Comparison of ENCODE assay signal across 19 cellular contexts in the genomic region with DNA sequence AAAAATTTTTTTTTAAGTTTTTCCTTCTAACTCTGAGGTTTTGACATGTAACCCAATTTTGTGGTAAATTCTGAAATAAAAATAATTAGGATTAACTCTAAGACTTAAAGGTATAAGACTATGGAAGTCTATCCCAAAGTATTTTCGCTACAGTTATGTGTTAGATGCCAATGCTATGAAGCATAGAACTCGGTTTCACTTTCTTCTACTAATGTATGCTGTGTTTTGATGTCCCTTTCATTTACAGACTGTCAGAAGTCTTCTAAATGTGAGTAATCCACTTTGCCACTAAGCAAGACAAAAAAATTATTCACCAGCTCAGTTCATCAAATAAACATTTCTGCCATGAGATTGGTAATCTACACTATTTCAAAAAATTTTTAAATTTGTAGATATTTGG.
DNase-seq lines count a peak whose midpoint lies in the region; ATAC-seq and TF ChIP-seq lines count a peak whose summit lies in the region.
"Had no signal": no experiment of that assay in that cellular context is flagged by ENCODE, and none has a peak within 500 bp of the region (broad histone marks: within the 10 kb centered on the region; RNA-seq: fewer than 3 reads in every experiment).

No MANE protein-coding gene starts in this region.

- no peak overlapping the region for H3K4me3 Mint-ChIP-seq in activated CD4-positive, alpha-beta T cell treated with anti-CD3 and anti-CD28 coated beads, Interleukin-2, amount 10 ng/mL, durations not matched to agents 7 days and 5 days
- H3K4me3 Mint-ChIP-seq: B cell; CD4-positive, alpha-beta T cell; GM23338 had no signal

- CTCF ChIA-PET in PC-3 (lab: Charles Lee) = no interaction called here
- CTCF ChIA-PET in activated CD4-positive, alpha-beta T cell treated with anti-CD3 and anti-CD28 coated beads, Interleukin-2, amount 10 ng/mL, durations not matched to agents 7 days and 5 days (lab: Charles Lee) = no interaction called here

- no peaks in the 10 kb centered on the region for H3K79me2 ChIP-seq in PC-3 (ENCODE audit: low read length)

- H3K27me3 Mint-ChIP-seq in activated CD4-positive, alpha-beta T cell treated with anti-CD3 and anti-CD28 coated beads, Interleukin-2, amount 10 ng/mL, durations not matched to agents 7 days and 5 days = no peaks in the 10 kb centered on the region
- H3K27me3 Mint-ChIP-seq: B cell; CD4-positive, alpha-beta T cell had no signal

- no peak for TF ChIP-seq CTCF in PC-3 (conservative IDR thresholded peaks at IDR 0.05; ENCODE audit: low read depth, low read length)

- peak overlapping the region; percentile 33 for H3K4me2 ChIP-seq in PC-3 (ENCODE audit: low read length)
- H3K4me2 ChIP-seq: GM23338 had no signal

- H3K9me3 Mint-ChIP-seq in activated CD4-positive, alpha-beta T cell treated with anti-CD3 and anti-CD28 coated beads, Interleukin-2, amount 10 ng/mL, durations not matched to agents 7 days and 5 days = no peaks in the 10 kb centered on the region

- no peaks in the 10 kb centered on the region for H3K9me2 ChIP-seq in PC-3 (replicated peaks; ENCODE audit: low read length)

- H3K36me3 ChIP-seq in PC-3 (ENCODE audit: low read depth, low read length) = no peaks in the 10 kb centered on the region
- H3K36me3 ChIP-seq: HAP-1 had no signal

- BruUV-seq in PC-3 (replicated peaks; lab: Mats Ljungman, UMichigan) = no TSS peak

- H3K36me3 Mint-ChIP-seq in activated CD4-positive, alpha-beta T cell treated with anti-CD3 and anti-CD28 coated beads, Interleukin-2, amount 10 ng/mL, durations not matched to agents 7 days and 5 days (ENCODE audit: low read depth) = no peaks in the 10 kb centered on the region

- H3K4me3 ChIP-seq in PC-3 (ENCODE audit: low read length) = no peak overlapping the region
- H3K4me3 ChIP-seq: GM12878, GM23338, HAP-1 had no signal

- H3K4me1 Mint-ChIP-seq in activated CD4-positive, alpha-beta T cell treated with anti-CD3 and anti-CD28 coated beads, Interleukin-2, amount 10 ng/mL, durations not matched to agents 7 days and 5 days = no peaks in the 10 kb centered on the region
- H3K4me1 Mint-ChIP-seq: B cell had no signal

- POLR2A ChIA-PET in PC-3 (lab: Charles Lee; ENCODE audit: unreplicated experiment) = no interaction called here
- POLR2A ChIA-PET in activated CD4-positive, alpha-beta T cell treated with anti-CD3 and anti-CD28 coated beads, Interleukin-2, amount 10 ng/mL, durations not matched to agents 7 days and 5 days (lab: Charles Lee) = no interaction called here

- no peaks in the 10 kb centered on the region for H3K27me3 ChIP-seq in PC-3 (ENCODE audit: low read length)

- no peaks in the 10 kb centered on the region for H3K9me3 ChIP-seq in PC-3 (ENCODE audit: low read length)
- H3K9me3 ChIP-seq: HAP-1 had no signal

- H3K9ac ChIP-seq in PC-3 (ENCODE audit: low read length) = no peak overlapping the region

- H3K27ac ChIP-seq in PC-3 (ENCODE audit: low read length) = no peak overlapping the region
- H3K27ac ChIP-seq: HL-60 had no signal

- no peak overlapping the region for H2AFZ ChIP-seq in PC-3 (ENCODE audit: low read length)
- H2AFZ ChIP-seq: GM23338 had no signal

- no peaks in the 10 kb centered on the region for H3K4me1 ChIP-seq in PC-3 (ENCODE audit: insufficient read depth, low read length)
- H3K4me1 ChIP-seq: HAP-1 had no signal

- no peaks in the 10 kb centered on the region for H3F3A ChIP-seq in PC-3 (ENCODE audit: low read length, unreplicated experiment)

- no peak overlapping the region for H3K27ac Mint-ChIP-seq in activated CD4-positive, alpha-beta T cell treated with anti-CD3 and anti-CD28 coated beads, Interleukin-2, amount 10 ng/mL, durations not matched to agents 7 days and 5 days
- H3K27ac Mint-ChIP-seq: B cell; CD4-positive, alpha-beta T cell; GM23338 had no signal

- DNase-seq in A172 (ENCODE audit: low spot score) (peak; percentile 2), HPDE6-E6E7 (ENCODE audit: extremely low spot score) (peak; percentile 5), PC-3 (peak; percentile 10), glomerular visceral epithelial cell (ENCODE audit: extremely low spot score) (peak; percentile 32), SHP77 (lab: John Stamatoyannopoulos, UW) (no peak)
- no peak for DNase-seq in activated CD4-positive, alpha-beta T cell treated with anti-CD3 and anti-CD28 coated beads, Interleukin-2, amount 10 ng/mL, durations not matched to agents 7 days and 5 days
- DNase-seq: 8988T; C1 segment of cervical spinal cord; Calu3; CD4-positive, alpha-beta T cell; DMS79; IMR-90 had no signal

- intact Hi-C loops in PC-3 (cut with micrococcal nuclease) = no loop called here

- ATAC-seq in PC-3 (peak; percentile 71), HG02759 (IDR thresholded peaks at IDR 0.05; ENCODE audit: unreplicated experiment) (no peak), GM19324 (IDR thresholded peaks at IDR 0.05; ENCODE audit: low FRiP score, unreplicated experiment) (no peak)
- ATAC-seq: GM12878, GM23338 had no signal

- H4K20me1 ChIP-seq in PC-3 (ENCODE audit: low read length) = no peaks in the 10 kb centered on the region

Comparison
In these comparisons a context has a peak if more than half of its experiments do, and no peak if none do; other contexts are left out.
1. DNase-seq: peak in A172 (single experiment), HPDE6-E6E7 (single experiment), PC-3 (single experiment) and glomerular visceral epithelial cell (single experiment); none in activated CD4-positive, alpha-beta T cell treated with anti-CD3 and anti-CD28 coated beads, Interleukin-2, amount 10 ng/mL, durations not matched to agents 7 days and 5 days (single experiment) and SHP77 (0 of 2).